ENCODE assay signal across 15 cellular contexts in the genomic region with DNA sequence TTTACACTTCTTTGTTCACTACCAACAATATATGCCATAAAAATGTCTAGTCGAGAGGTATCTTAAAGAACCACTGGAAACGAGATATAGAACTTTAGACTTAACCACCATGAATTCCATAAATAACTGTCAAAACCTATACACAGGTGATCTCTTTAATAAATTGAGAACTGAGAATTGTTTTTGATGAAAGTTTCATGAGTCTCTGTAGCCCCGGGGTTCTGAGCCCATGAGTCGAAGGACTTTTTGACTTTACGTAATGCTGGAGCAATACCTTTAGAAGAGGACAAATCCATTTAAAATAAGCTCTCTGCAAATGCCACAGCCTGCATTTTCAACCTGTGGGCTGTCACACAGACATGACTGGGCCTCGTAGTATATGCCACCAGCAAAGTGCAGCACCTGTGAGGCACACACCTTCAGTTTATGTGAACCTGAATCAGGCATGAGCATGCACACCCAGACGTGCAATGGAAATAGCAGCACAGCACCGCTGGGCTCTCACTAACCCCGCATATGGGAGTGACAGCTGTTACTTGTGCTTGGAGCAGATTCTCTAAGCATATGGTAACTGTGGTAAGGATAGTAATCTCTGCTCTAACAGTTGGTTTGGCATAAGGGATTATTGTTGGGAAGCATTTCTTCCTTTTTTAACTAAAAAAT.
DNase-seq lines count a peak whose midpoint lies in the region; ATAC-seq and TF ChIP-seq lines count a peak whose summit lies in the region.
"Had no signal": no experiment of that assay in that cellular context is flagged by ENCODE, and none has a peak within 500 bp of the region (broad histone marks: within the 10 kb centered on the region; RNA-seq: fewer than 3 reads in every experiment).

No MANE protein-coding gene starts in this region.

- no CpG with 5 or more reads among the region's 9 CpGs for WGBS in neuronal stem cell (ENCODE audit: extremely low coverage in 2 of 2, insufficient read length in 2 of 2, insufficient replicate concordance in 1 of 2), 2 donors

- H3K27ac Mint-ChIP-seq in T-helper 2 cell treated with Interferon-gamma antibody and Interleukin-4, amounts not matched to agents 5 μg/mL and 100 μg/mL, for 36 hours: no peak overlapping the region
- H3K27ac Mint-ChIP-seq: IgD-negative memory B cell had no signal

- no peaks in the 10 kb centered on the region for H3K79me1 ChIP-seq in neuronal stem cell (ENCODE audit: low read depth, low read length)

- DNase-seq in NCI-H1694 (lab: John Stamatoyannopoulos, UW): peak; percentile 4
- no peak for DNase-seq in NCI-H1694 treated with DMSO at 0.1 percent for 48 hours (lab: John Stamatoyannopoulos, UW)
- DNase-seq in DND-41: no peak
- no peak for DNase-seq in T-helper 2 cell treated with Interferon-gamma antibody and Interleukin-4, amounts not matched to agents 5 μg/mL and 100 μg/mL, for 36 hours (ENCODE audit: low spot score)
- DNase-seq in effector CD4-positive, alpha-beta T cell: peak; percentile 19
- no peak for DNase-seq in HUDEP-2 (lab: John Stamatoyannopoulos, UW; ENCODE audit: unreplicated experiment in 76 of 76)
- DNase-seq in neuronal stem cell (ENCODE audit: low spot score): no peak
- DNase-seq: body of pancreas, left colon, NCI-H1105, SJCRH30, stomach had no signal

- no peak overlapping the region for H3K27ac ChIP-seq in DND-41 (ENCODE audit: low read length)
- H3K27ac ChIP-seq in neuronal stem cell (replicated peaks; ENCODE audit: low read length): no peak overlapping the region
- H3K27ac ChIP-seq: 22Rv1, body of pancreas, SJCRH30, stomach had no signal

- H2BK5ac ChIP-seq in neuronal stem cell (ENCODE audit: low read length): no peak overlapping the region

- H3K79me2 ChIP-seq in DND-41 (ENCODE audit: insufficient read depth, low read length): no peaks in the 10 kb centered on the region

- no peaks in the 10 kb centered on the region for H3K27me3 Mint-ChIP-seq in T-helper 2 cell treated with Interferon-gamma antibody and Interleukin-4, amounts not matched to agents 5 μg/mL and 100 μg/mL, for 36 hours (ENCODE audit: low read depth)
- H3K27me3 Mint-ChIP-seq: IgD-negative memory B cell had no signal

- no peak overlapping the region for H3K23ac ChIP-seq in neuronal stem cell (ENCODE audit: low read depth, low read length, poor library complexity)

- H3K14ac ChIP-seq in neuronal stem cell (ENCODE audit: low read length): no peak overlapping the region

- H3K9ac ChIP-seq in DND-41 (ENCODE audit: low read depth, low read length) (no peak overlapping the region), neuronal stem cell (ENCODE audit: low read depth, low read length, poor library complexity) (no peak overlapping the region)

- no peak overlapping the region for H4K91ac ChIP-seq in neuronal stem cell (ENCODE audit: low read depth, low read length, poor library complexity)

- peak overlapping the region; percentile 16 for H3K4me3 Mint-ChIP-seq in T-helper 2 cell treated with Interferon-gamma antibody and Interleukin-4, amounts not matched to agents 5 μg/mL and 100 μg/mL, for 36 hours
- H3K4me3 Mint-ChIP-seq: IgD-negative memory B cell had no signal

- H3K4me3 ChIP-seq in DND-41 (ENCODE audit: low read depth in 1 of 2, low read length in 2 of 2) (no peak overlapping the region), neuronal stem cell (ENCODE audit: low read length in 2 of 2) (no peak overlapping the region)
- H3K4me3 ChIP-seq: body of pancreas, SJCRH30, stomach had no signal

- no peak overlapping the region for H2BK12ac ChIP-seq in neuronal stem cell (ENCODE audit: low read length)

- H3K36me3 Mint-ChIP-seq in T-helper 2 cell treated with Interferon-gamma antibody and Interleukin-4, amounts not matched to agents 5 μg/mL and 100 μg/mL, for 36 hours (ENCODE audit: low read depth): peaks cover 1% of the 10 kb centered on the region
- H3K36me3 Mint-ChIP-seq: IgD-negative memory B cell had no signal

- H3K36me3 ChIP-seq in DND-41 (ENCODE audit: insufficient read depth, low read length) (no peaks in the 10 kb centered on the region), neuronal stem cell (replicated peaks in 1 of 2; ENCODE audit: control insufficient read depth in 2 of 2, insufficient read depth in 2 of 2, low read length in 2 of 2) (no peaks in the 10 kb centered on the region)
- H3K36me3 ChIP-seq: SJCRH30, stomach had no signal

- no peak overlapping the region for H2BK120ac ChIP-seq in neuronal stem cell (ENCODE audit: low read depth, low read length)

- no peak overlapping the region for H3K18ac ChIP-seq in neuronal stem cell (ENCODE audit: low read length)

- no peaks in the 10 kb centered on the region for H4K20me1 ChIP-seq in DND-41 (ENCODE audit: insufficient read depth, low read length)

- H3K4me2 ChIP-seq in DND-41 (ENCODE audit: insufficient read depth, low read length): no peak overlapping the region
- H3K4me2 ChIP-seq in neuronal stem cell (ENCODE audit: insufficient read depth, low read length, poor library complexity, severe bottlenecking): no peak overlapping the region

- no peak overlapping the region for H4K8ac ChIP-seq in neuronal stem cell (ENCODE audit: low read depth, low read length)

- no peak overlapping the region for H2BK15ac ChIP-seq in neuronal stem cell (ENCODE audit: low read length)

- H2AFZ ChIP-seq in DND-41 (ENCODE audit: low read depth, low read length): no peak overlapping the region
- no peak overlapping the region for H2AFZ ChIP-seq in neuronal stem cell (ENCODE audit: low read length)

- H3K4ac ChIP-seq in neuronal stem cell (ENCODE audit: low read length): no peak overlapping the region

- H3K4me1 ChIP-seq in DND-41 (ENCODE audit: insufficient read depth, low read length) (peaks cover 13% of the 10 kb centered on the region), neuronal stem cell (ENCODE audit: control insufficient read depth in 2 of 2, insufficient read depth in 1 of 2, low read depth in 1 of 2, low read length in 2 of 2) (no peaks in the 10 kb centered on the region)
- H3K4me1 ChIP-seq: body of pancreas, SJCRH30, stomach had no signal

- peaks cover 16% of the 10 kb centered on the region for H3K4me1 Mint-ChIP-seq in T-helper 2 cell treated with Interferon-gamma antibody and Interleukin-4, amounts not matched to agents 5 μg/mL and 100 μg/mL, for 36 hours (ENCODE audit: low read depth)
- H3K4me1 Mint-ChIP-seq: IgD-negative memory B cell had no signal

- H2AK5ac ChIP-seq in neuronal stem cell (ENCODE audit: low read depth, low read length): no peak overlapping the region

- peak; percentile 63; the same call in 2 of the 3 replicates for ATAC-seq in DND-41 (ENCODE audit: insufficient read depth, low read depth)
- ATAC-seq in GM19351 (IDR thresholded peaks at IDR 0.05; ENCODE audit: unreplicated experiment): no peak
- ATAC-seq: body of pancreas, left colon had no signal

- H3K27me3 ChIP-seq in DND-41 (ENCODE audit: insufficient read depth, low read length, poor library complexity) (no peaks in the 10 kb centered on the region), neuronal stem cell (ENCODE audit: control insufficient read depth in 3 of 3, insufficient read depth in 3 of 3, low read depth in 1 of 3, low read length in 3 of 3) (no peaks in the 10 kb centered on the region)
- H3K27me3 ChIP-seq: body of pancreas, SJCRH30, stomach had no signal

- H3K9me3 ChIP-seq in DND-41 (ENCODE audit: insufficient read depth, low read length, severe bottlenecking): peaks cover 17% of the 10 kb centered on the region
- H3K9me3 ChIP-seq in neuronal stem cell (replicated peaks in 1 of 2; ENCODE audit: control insufficient read depth in 2 of 2, insufficient read depth in 1 of 2, low read depth in 1 of 2, low read length in 2 of 2): no peaks in the 10 kb centered on the region
- H3K9me3 ChIP-seq: SJCRH30 had no signal

- no peak for TF ChIP-seq CTCF in DND-41 (IDR thresholded peaks at IDR 0.05; ENCODE audit: borderline replicate concordance, extremely low read depth, low read length, poor library complexity, severe bottlenecking)

- peaks cover 19% of the 10 kb centered on the region for H3K9me3 Mint-ChIP-seq in T-helper 2 cell treated with Interferon-gamma antibody and Interleukin-4, amounts not matched to agents 5 μg/mL and 100 μg/mL, for 36 hours

Comparison
In these comparisons a context has a peak if more than half of its experiments do, and no peak if none do; other contexts are left out.
1. DNase-seq: peak in NCI-H1694 (single experiment) and effector CD4-positive, alpha-beta T cell (single experiment); none in NCI-H1694 treated with DMSO at 0.1 percent for 48 hours (single experiment), DND-41 (single experiment), T-helper 2 cell treated with Interferon-gamma antibody and Interleukin-4, amounts not matched to agents 5 μg/mL and 100 μg/mL, for 36 hours (single experiment), HUDEP-2 (0 of 76) and neuronal stem cell (single experiment).